Comparison of ENCODE assay signal across 28 cellular contexts in the genomic region with DNA sequence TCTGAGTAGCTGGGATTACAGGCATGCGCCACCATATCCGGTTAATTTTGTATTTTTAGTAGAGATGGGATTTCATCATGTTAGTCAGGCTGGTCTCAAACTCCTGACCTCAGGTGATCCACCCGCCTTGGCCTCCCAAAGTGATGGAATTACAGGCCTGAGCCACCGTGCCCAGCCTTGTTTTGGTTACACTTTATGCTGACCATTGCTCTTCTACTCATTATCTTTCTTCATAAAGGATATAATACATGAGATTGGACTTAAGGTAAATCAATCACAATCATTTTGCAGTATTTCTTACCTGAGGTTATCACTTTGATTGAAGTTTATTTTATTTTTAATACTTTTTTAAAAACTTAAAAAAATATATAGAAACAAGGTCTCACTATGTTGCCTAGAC.
"Had no signal": no experiment of that assay in that cellular context is flagged by ENCODE, and none has a peak within 500 bp of the region (broad histone marks: within the 10 kb centered on the region; RNA-seq: fewer than 3 reads in every experiment).

No MANE protein-coding gene starts in this region.

- H2AFZ ChIP-seq: hepatocyte, neural progenitor cell had no signal

- ATAC-seq: heart right ventricle; natural killer cell; right cardiac atrium; stimulated activated effector memory CD8-positive, alpha-beta T cell treated with anti-CD3 and anti-CD28 coated beads, Interleukin-12 subunit alpha, Interleukin-12 subunit beta, amount 100 ng/mL, for 72 hours had no signal

- H3K9ac ChIP-seq: neural progenitor cell had no signal

- H3K4me2 ChIP-seq: hepatocyte, neural progenitor cell had no signal

- H3K4me1 ChIP-seq: prostate gland, uterus had no signal

- H3K36me3 ChIP-seq: neural progenitor cell, neutrophil, ovary, prostate gland, sigmoid colon, spleen, suprapubic skin, uterus had no signal

- H3K27ac Mint-ChIP-seq: mesothelial cell of epicardium; naive B cell; neural progenitor cell; stimulated activated effector memory CD8-positive, alpha-beta T cell treated with anti-CD3 and anti-CD28 coated beads, Interleukin-12 subunit alpha, Interleukin-12 subunit beta, amount 100 ng/mL, for 72 hours; stimulated activated naive CD8-positive, alpha-beta T cell treated with anti-CD3 and anti-CD28 coated beads, Interleukin-15, Interleukin-2, amounts not matched to agents 100 ng/mL and 50 ng/mL, for 24 hours had no signal

- H3K27ac ChIP-seq: heart right ventricle, hepatocyte, left ventricle myocardium inferior, neural progenitor cell, neutrophil, ovary, prostate gland, sigmoid colon, spleen, suprapubic skin, tibial nerve, uterus had no signal

- DNase-seq: heart right ventricle; islet precursor cell; left ventricle myocardium inferior; mesendoderm; naive B cell; natural killer cell; occipital lobe; ovary; posterior cingulate gyrus; retina; right cardiac atrium; sigmoid colon; small intestine; spleen; stimulated activated CD4-positive, alpha-beta T cell treated with anti-CD3 and anti-CD28 coated beads, Interleukin-4, amount 100 ng/mL, for 24 hours; stimulated activated naive CD4-positive, alpha-beta T cell; uterus had no signal

- H3K36me3 Mint-ChIP-seq: natural killer cell had no signal

- H3K27me3 Mint-ChIP-seq: naive B cell had no signal

- H3K4me3 Mint-ChIP-seq: natural killer cell; stimulated activated effector memory CD8-positive, alpha-beta T cell treated with anti-CD3 and anti-CD28 coated beads, Interleukin-12 subunit alpha, Interleukin-12 subunit beta, amount 100 ng/mL, for 72 hours; stimulated activated naive CD8-positive, alpha-beta T cell treated with anti-CD3 and anti-CD28 coated beads, Interleukin-15, Interleukin-2, amounts not matched to agents 100 ng/mL and 50 ng/mL, for 24 hours had no signal

- H3K9me3 ChIP-seq: left ventricle myocardium inferior, neutrophil, ovary, prostate gland, sigmoid colon, suprapubic skin, tibial nerve, uterus had no signal

- H3K4me3 ChIP-seq: heart right ventricle, hepatocyte, left ventricle myocardium inferior, lung, neural progenitor cell, ovary, prostate gland, sigmoid colon, spleen, suprapubic skin, tibial nerve, uterus had no signal

- H3K27me3 ChIP-seq: heart right ventricle, hepatocyte, neural progenitor cell, neutrophil, ovary, sigmoid colon, spleen, suprapubic skin, tibial nerve, uterus had no signal

- H3K9me3 Mint-ChIP-seq: mesothelial cell of epicardium; natural killer cell; stimulated activated effector memory CD8-positive, alpha-beta T cell treated with anti-CD3 and anti-CD28 coated beads, Interleukin-12 subunit alpha, Interleukin-12 subunit beta, amount 100 ng/mL, for 72 hours; stimulated activated naive CD8-positive, alpha-beta T cell treated with anti-CD3 and anti-CD28 coated beads, Interleukin-15, Interleukin-2, amounts not matched to agents 100 ng/mL and 50 ng/mL, for 24 hours; type B pancreatic cell had no signal

- FAIRE-seq: small intestine had no signal
